ENCODE assay signal across 8 cellular contexts in genomic region chr4:110211007-110211769, GRCh38. TPM values are rescaled to one million over a fixed set of nuclear protein-coding genes. Genes with fewer than 3 reads are reported as not detected.
DNase-seq lines count a peak whose midpoint lies in the region; ATAC-seq, FAIRE-seq and TF ChIP-seq lines count a peak whose summit lies in the region.

No MANE protein-coding gene starts in this region.

- peak; percentile 87 for FAIRE-seq in TTC549 (lab: Jason Lieb, UNC)

- peak; percentile 13 for DNase-seq in stimulated activated CD4-positive, alpha-beta T cell treated with anti-CD3 and anti-CD28 coated beads, Interleukin-2, amount 100 ng/mL, for 4 hours (ENCODE audit: low read depth)
- no peak for DNase-seq in stimulated activated CD4-positive, alpha-beta T cell treated with anti-CD3 and anti-CD28 coated beads, Interleukin-2, amount 100 ng/mL, for 48 hours
- peak; percentile 24 for DNase-seq in epidermal melanocyte (ENCODE audit: insufficient read length, low spot score)

- H3K27ac ChIP-seq in HUES48 (ENCODE audit: low read depth, low read length) (peak overlapping the region; percentile 35), neural cell (ENCODE audit: low read length) (no peak overlapping the region)

- peak; percentile 60 for TF ChIP-seq CTCF in neural cell (IDR thresholded peaks at IDR 0.05; ENCODE audit: poor library complexity, severe bottlenecking)

- H3K27me3 ChIP-seq in HUES48 (ENCODE audit: control insufficient read depth, insufficient read depth, low read length) (no peaks in the 10 kb centered on the region), neural cell (ENCODE audit: insufficient read depth, low read depth, low read length) (no peaks in the 10 kb centered on the region)

- no peak overlapping the region for H3K4me2 ChIP-seq in neural cell (ENCODE audit: low read length)

- ATAC-seq in GM21576 (IDR thresholded peaks at IDR 0.05; ENCODE audit: unreplicated experiment) (peak; percentile 75), HG02763 (IDR thresholded peaks at IDR 0.05; ENCODE audit: unreplicated experiment) (no peak)

- H2AFZ ChIP-seq in neural cell (ENCODE audit: low read depth, low read length), result no peak overlapping the region

- H3K9ac ChIP-seq in HUES48 (ENCODE audit: low read depth, low read length), result no peak overlapping the region
- H3K9ac ChIP-seq in neural cell (ENCODE audit: low read length), result no peak overlapping the region

- H3K4me1 ChIP-seq in HUES48 (ENCODE audit: control insufficient read depth, insufficient read depth, low read length), result peaks cover 9% of the 10 kb centered on the region

- H3K9me2 ChIP-seq in neural cell (ENCODE audit: insufficient read depth, low read length), result no peaks in the 10 kb centered on the region

- peak; percentile 37 for TF ChIP-seq RAD21 in neural cell (conservative IDR thresholded peaks at IDR 0.05)

- H3K79me2 ChIP-seq in neural cell (replicated peaks; ENCODE audit: insufficient read depth, low read length), result no peaks in the 10 kb centered on the region

- no peaks in the 10 kb centered on the region for H3K9me3 ChIP-seq in HUES48 (ENCODE audit: control insufficient read depth, insufficient read depth, low read length)
- no peaks in the 10 kb centered on the region for H3K9me3 ChIP-seq in neural cell (ENCODE audit: low read length)

- no peaks in the 10 kb centered on the region for H3F3A ChIP-seq in neural cell (ENCODE audit: insufficient read depth, low read length, poor library complexity, severe bottlenecking)

- no peak overlapping the region for H3K4me3 ChIP-seq in HUES48 (ENCODE audit: low read depth, low read length)
- no peak overlapping the region for H3K4me3 ChIP-seq in neural cell (ENCODE audit: low read length)

- H3K36me3 ChIP-seq in HUES48 (ENCODE audit: control insufficient read depth, insufficient read depth, low read length) (no peaks in the 10 kb centered on the region), neural cell (ENCODE audit: insufficient read depth, low read length) (no peaks in the 10 kb centered on the region)

- H4K20me1 ChIP-seq in neural cell (ENCODE audit: insufficient read depth), result no peaks in the 10 kb centered on the region

- TF ChIP-seq EP300 in neural cell (conservative IDR thresholded peaks at IDR 0.05; ENCODE audit: poor library complexity, severe bottlenecking), result no peak

TF ChIP-seq in neural cell, 6 proteins besides CTCF, POLR2A, EP300 and RAD21:
- TF ChIP-seq POLR2AphosphoS5 (IDR thresholded peaks at IDR 0.05), result no peak
- no peak for TF ChIP-seq TAF1 (IDR thresholded peaks at IDR 0.05; ENCODE audit: low read depth)
- peak; percentile 20 for TF ChIP-seq SMC3 (conservative IDR thresholded peaks at IDR 0.05; ENCODE audit: poor library complexity)
- TF ChIP-seq MXI1 (conservative IDR thresholded peaks at IDR 0.05; ENCODE audit: poor library complexity, severe bottlenecking), result no peak
- no peak for TF ChIP-seq REST (IDR thresholded peaks at IDR 0.05; ENCODE audit: borderline replicate concordance)
- TF ChIP-seq EZH2 (IDR thresholded peaks at IDR 0.05; ENCODE audit: borderline replicate concordance, insufficient read depth, low read length, poor library complexity, severe bottlenecking), result no peak
TF ChIP-seq in neural cell: peak in this region for 1.

RNA-seq across cellular contexts. Expression of gene ELOVL6, which starts 12.8 kb away (rescaled TPM):
- polyA plus RNA-seq in neural cell, result 17.5 and 21.3 TPM in 2 replicates
- 48.5 and 70.5 TPM in 2 replicates for polyA minus RNA-seq in neural cell

Comparison
In these comparisons a context has a peak if more than half of its experiments do, and no peak if none do; other contexts are left out.
1. DNase-seq: peak in stimulated activated CD4-positive, alpha-beta T cell treated with anti-CD3 and anti-CD28 coated beads, Interleukin-2, amount 100 ng/mL, for 4 hours (single experiment) and epidermal melanocyte (single experiment); none in stimulated activated CD4-positive, alpha-beta T cell treated with anti-CD3 and anti-CD28 coated beads, Interleukin-2, amount 100 ng/mL, for 48 hours (0 of 2).